In genomic region chr1:20183035-20183434, GRCh38 we compare ENCODE assay signal across 1 cellular context.
TF ChIP-seq lines count a peak whose summit lies in the region.

No MANE protein-coding gene starts in this region.

TF ChIP-seq in HepG2, 621 proteins besides CTCF, POLR2A, EP300 and RAD21:
- TF ChIP-seq CEBPB (IDR thresholded peaks at IDR 0.05; ENCODE audit: borderline replicate concordance, low read depth, low read length), result 0 out of 2 replicates have a peak, but pooled peaks have one; percentile 0
- no peak for TF ChIP-seq ZBTB44 (CRISPR knock-in tag; IDR thresholded peaks at IDR 0.05)
- 0 out of 2 replicates have a peak, but pooled peaks have one; percentile 3 for TF ChIP-seq CREB1 (IDR thresholded peaks at IDR 0.05)
- no peak for TF ChIP-seq CREB1 (CRISPR knock-in tag; IDR thresholded peaks at IDR 0.05)
